13 cellular contexts compared by ENCODE assay signal in the genomic region with DNA sequence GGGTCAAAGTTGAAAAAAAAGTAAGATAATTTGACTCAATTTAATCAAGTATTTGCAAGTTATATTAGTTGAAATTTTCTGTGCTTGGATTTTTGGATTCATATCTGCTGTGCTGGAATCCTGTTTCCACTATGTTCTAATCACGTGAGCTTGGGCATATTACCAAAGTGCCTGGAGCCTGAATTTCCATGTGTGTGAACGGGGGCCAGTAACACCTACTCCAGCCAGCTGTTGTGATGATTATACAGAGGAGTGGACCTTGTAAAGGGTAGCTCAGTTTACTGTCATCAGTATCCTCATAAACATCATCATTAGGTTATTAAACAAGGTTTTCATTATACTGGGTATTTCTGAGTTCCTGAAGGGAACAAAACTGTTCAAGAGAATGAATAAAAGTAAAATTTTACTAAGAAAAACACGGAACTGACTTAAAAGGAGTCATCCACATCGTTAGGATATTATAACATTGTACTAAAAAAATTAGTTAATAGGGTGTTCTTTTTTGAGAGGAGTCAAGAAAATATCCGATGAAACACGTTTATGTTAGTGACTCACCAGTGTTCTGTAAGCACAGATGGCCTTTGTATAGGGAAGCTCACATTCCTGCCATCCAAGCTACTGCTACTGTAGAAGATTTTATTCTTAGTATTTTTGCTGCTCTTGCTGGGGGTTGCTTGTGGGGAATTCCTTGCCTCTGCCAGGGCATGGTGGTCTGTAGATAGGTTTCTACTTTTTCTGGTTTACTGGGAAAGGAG.
DNase-seq lines count a peak whose midpoint lies in the region; ATAC-seq lines count a peak whose summit lies in the region.
"Had no signal": no experiment of that assay in that cellular context is flagged by ENCODE, and none has a peak within 500 bp of the region (broad histone marks: within the 10 kb centered on the region; RNA-seq: fewer than 3 reads in every experiment).

No MANE protein-coding gene starts in this region.

- H3K79me1 ChIP-seq in mesenchymal stem cell (replicated peaks; ENCODE audit: low read length, poor library complexity, severe bottlenecking): peaks cover 8% of the 10 kb centered on the region

- H4K91ac ChIP-seq in mesenchymal stem cell (ENCODE audit: low read length): no peak overlapping the region

- H3K4ac ChIP-seq in mesenchymal stem cell (ENCODE audit: low read depth in 1 of 2, low read length in 2 of 2): peak overlapping the region in 1 of 2 experiments; percentile 83

- peak overlapping the region; percentile 37 for H3K9ac ChIP-seq in mesenchymal stem cell (ENCODE audit: low read length)

- H3K4me1 ChIP-seq in mesenchymal stem cell (ENCODE audit: control insufficient read depth, insufficient read depth, low read depth, low read length): peaks cover 20% of the 10 kb centered on the region
- H3K4me1 ChIP-seq: lower lobe of right lung had no signal

- no peaks in the 10 kb centered on the region for H3K9me3 ChIP-seq in mesenchymal stem cell (ENCODE audit: control insufficient read depth, low read length)
- H3K9me3 ChIP-seq: lower lobe of right lung had no signal

- ATAC-seq in GM21786 (IDR thresholded peaks at IDR 0.05; ENCODE audit: unreplicated experiment): no peak
- no peak for ATAC-seq in GM18498 (IDR thresholded peaks at IDR 0.05; ENCODE audit: unreplicated experiment)
- ATAC-seq: stimulated activated memory B cell treated with anti-CD40 and anti-IgM and Interleukin-4, amounts not matched to agents 10 μg/mL and 1 μg/mL and 100 μg/mL, for 72 hours had no signal

- no peak overlapping the region for H4K8ac ChIP-seq in mesenchymal stem cell (ENCODE audit: low read length)

- H3K4me3 ChIP-seq in mesenchymal stem cell (ENCODE audit: insufficient read depth in 1 of 2, low read depth in 1 of 2, low read length in 2 of 2): peak overlapping the region in 1 of 2 experiments; percentile 23
- H3K4me3 ChIP-seq: lower lobe of right lung had no signal

- no peak overlapping the region for H2AFZ ChIP-seq in mesenchymal stem cell (ENCODE audit: low read depth, low read length)

- no peak overlapping the region for H3K23ac ChIP-seq in mesenchymal stem cell (ENCODE audit: low read length in 2 of 2)

- H3K14ac ChIP-seq in mesenchymal stem cell (ENCODE audit: low read length in 2 of 2): peak overlapping the region in 1 of 2 experiments; percentile 79

- peak overlapping the region; percentile 34 to 65 for H3K18ac ChIP-seq in mesenchymal stem cell (ENCODE audit: low read depth in 1 of 2, low read length in 2 of 2)

- 17% methylated on average over 3 of the region's 6 CpGs for WGBS in mesenchymal stem cell

- H3K27me3 ChIP-seq in mesenchymal stem cell (ENCODE audit: control insufficient read depth in 1 of 2, insufficient read depth in 1 of 2, low read length in 2 of 2): no peaks in the 10 kb centered on the region

- H2BK5ac ChIP-seq in mesenchymal stem cell (ENCODE audit: low read depth, low read length, poor library complexity, severe bottlenecking): no peak overlapping the region

- H2BK15ac ChIP-seq in mesenchymal stem cell (ENCODE audit: low read depth, poor library complexity, severe bottlenecking): no peak overlapping the region

- H3K27ac ChIP-seq in epithelial cell of prostate (peak overlapping the region; percentile 37), mesenchymal stem cell (ENCODE audit: low read length, poor library complexity, severe bottlenecking) (peak overlapping the region; percentile 92)
- H3K27ac ChIP-seq: C4-2B, lower lobe of right lung had no signal

- H3K4me2 ChIP-seq in mesenchymal stem cell (ENCODE audit: low read length, poor library complexity, severe bottlenecking): peak overlapping the region; percentile 26

- peak overlapping the region in 1 of 2 experiments; percentile 88 for H2BK12ac ChIP-seq in mesenchymal stem cell (ENCODE audit: low read length in 2 of 2)

- no peaks in the 10 kb centered on the region for H3K36me3 ChIP-seq in mesenchymal stem cell (ENCODE audit: control insufficient read depth in 1 of 2, insufficient read depth in 2 of 2, low read depth in 1 of 2, low read length in 2 of 2)
- H3K36me3 ChIP-seq: lower lobe of right lung had no signal

- no peak overlapping the region for H2BK120ac ChIP-seq in mesenchymal stem cell (ENCODE audit: low read depth, low read length)

- H2AK5ac ChIP-seq in mesenchymal stem cell (ENCODE audit: low read length, severe bottlenecking): peak overlapping the region; percentile 89

- DNase-seq in AG20443 (ENCODE audit: low spot score) (peak; percentile 25), NCI-H446 (lab: John Stamatoyannopoulos, UW) (peak; percentile 50 to 67), epithelial cell of prostate (ENCODE audit: low read depth, low spot score) (no peak), mesenchymal stem cell (peak; percentile 85), HuH-7 (ENCODE audit: low spot score) (no peak), DMS79 (lab: John Stamatoyannopoulos, UW) (no peak)
- DNase-seq: activated T-cell treated with anti-CD3 and anti-CD28 coated beads, Interleukin-2, amount 50 U/mL, for 1 hour; lower lobe of right lung; NCI-H510A treated with DMSO at 0.1 percent for 48 hours had no signal

Comparison
In these comparisons a context has a peak if more than half of its experiments do, and no peak if none do; other contexts are left out.
1. DNase-seq: peak in AG20443 (single experiment), NCI-H446 (2 of 2) and mesenchymal stem cell (single experiment); none in epithelial cell of prostate (single experiment), HuH-7 (single experiment) and DMS79 (single experiment).